ENCODE assay signal across 8 cellular contexts in genomic region chrX:149503446-149503845, GRCh38. TPM values are rescaled to one million over a fixed set of nuclear protein-coding genes. Genes with fewer than 3 reads are reported as not detected.
DNase-seq lines count a peak whose midpoint lies in the region; ATAC-seq, FAIRE-seq and TF ChIP-seq lines count a peak whose summit lies in the region.
"Not testable (repeated sequence)": the region's sequence is repeated elsewhere in the genome, so short reads cannot be mapped to it uniquely, and the experiment has no call there.

No MANE protein-coding gene starts in this region.

- not testable (repeated sequence) for TF ChIP-seq POLR2A in GM12891 (IDR thresholded peaks at IDR 0.05; ENCODE audit: low read depth, low read length); endothelial cell of umbilical vein (IDR thresholded peaks at IDR 0.05; ENCODE audit: low read depth, low read length)

- not testable (repeated sequence) for H3K9ac ChIP-seq in HUES48 (ENCODE audit: low read depth, low read length); endothelial cell of umbilical vein (replicated peaks; ENCODE audit: extremely low read depth, insufficient read depth, low read length); neural cell (ENCODE audit: low read length)

- H3K9me3 Mint-ChIP-seq in activated T-cell treated with anti-CD3 and anti-CD28 coated beads, Interleukin-2, amount 50 U/mL, for 4 hours; stimulated activated naive CD8-positive, alpha-beta T cell treated with anti-CD3 and anti-CD28 coated beads, Interleukin-15, amount 100 ng/mL, for 72 hours: not testable (repeated sequence)

- H3K27me3 ChIP-seq in HUES48 (ENCODE audit: control insufficient read depth, insufficient read depth, low read length); endothelial cell of umbilical vein (ENCODE audit: control insufficient read depth in 2 of 2, insufficient read depth in 2 of 2, low read length in 2 of 2); neural cell (ENCODE audit: insufficient read depth, low read depth, low read length): not testable (repeated sequence)

- intact Hi-C loops in endothelial cell of umbilical vein (cut with micrococcal nuclease): loop anchor here (10.0 kb wide), 1 partner anchor 431 kb away; the partner anchor contains the start of gene EOLA2

- H4K20me1 ChIP-seq in endothelial cell of umbilical vein (replicated peaks; ENCODE audit: control insufficient read depth, extremely low read depth, insufficient read depth, low read length); neural cell (ENCODE audit: insufficient read depth): not testable (repeated sequence)

- not testable (repeated sequence) for H2AFZ ChIP-seq in endothelial cell of umbilical vein (ENCODE audit: low read depth, low read length); neural cell (ENCODE audit: low read depth, low read length)

- H3K4me2 ChIP-seq in endothelial cell of umbilical vein (ENCODE audit: insufficient read depth, low read length); neural cell (ENCODE audit: low read length): not testable (repeated sequence)

- H3F3A ChIP-seq in neural cell (ENCODE audit: insufficient read depth, low read length, poor library complexity, severe bottlenecking): not testable (repeated sequence)

- H3K36me3 Mint-ChIP-seq in activated T-cell treated with anti-CD3 and anti-CD28 coated beads, Interleukin-2, amount 50 U/mL, for 4 hours (ENCODE audit: insufficient read depth): not testable (repeated sequence)

- not testable (repeated sequence) for H3K4me1 ChIP-seq in HUES48 (ENCODE audit: control insufficient read depth, insufficient read depth, low read length)
- H3K4me1 ChIP-seq in endothelial cell of umbilical vein (ENCODE audit: control insufficient read depth, extremely low read depth, insufficient read depth, low read length): peaks cover 17% of the 10 kb centered on the region

- FAIRE-seq in GM12891 (lab: Jason Lieb, UNC) (peak; percentile 100), endothelial cell of umbilical vein (lab: Jason Lieb, UNC) (peak; percentile 100)

- CTCF ChIA-PET in endothelial cell of umbilical vein (lab: Charles Lee): interaction anchor here (0.6 kb wide), 1 partner anchor 32 kb away, joined by 3 read pairs; no protein-coding TSS in a partner anchor

- H3K27me3 Mint-ChIP-seq in activated T-cell treated with anti-CD3 and anti-CD28 coated beads, Interleukin-2, amount 50 U/mL, for 4 hours (ENCODE audit: low read depth); stimulated activated naive CD8-positive, alpha-beta T cell treated with anti-CD3 and anti-CD28 coated beads, Interleukin-15, amount 100 ng/mL, for 72 hours: not testable (repeated sequence)

- H3K36me3 ChIP-seq in HUES48 (ENCODE audit: control insufficient read depth, insufficient read depth, low read length): peaks cover 16% of the 10 kb centered on the region
- not testable (repeated sequence) for H3K36me3 ChIP-seq in endothelial cell of umbilical vein (ENCODE audit: control insufficient read depth in 2 of 2, extremely low read depth in 1 of 2, insufficient read depth in 2 of 2, low read length in 2 of 2); neural cell (ENCODE audit: insufficient read depth, low read length)

- not testable (repeated sequence) for H3K79me2 ChIP-seq in endothelial cell of umbilical vein (ENCODE audit: control insufficient read depth, insufficient read depth, low read length); neural cell (replicated peaks; ENCODE audit: insufficient read depth, low read length)

- not testable (repeated sequence) for TF ChIP-seq CTCF in endothelial cell of umbilical vein (IDR thresholded peaks at IDR 0.05; ENCODE audit: extremely low read depth in 1 of 2, insufficient read depth in 1 of 2, low read depth in 1 of 2, low read length in 2 of 2); neural cell (IDR thresholded peaks at IDR 0.05; ENCODE audit: poor library complexity, severe bottlenecking)

- H3K4me3 ChIP-seq in HUES48 (ENCODE audit: low read depth, low read length); endothelial cell of umbilical vein (replicated peaks in 1 of 3; ENCODE audit: insufficient read depth in 1 of 3, low read depth in 1 of 3, low read length in 3 of 3): not testable (repeated sequence)
- H3K4me3 ChIP-seq in neural cell (ENCODE audit: low read length): peak overlapping the region; percentile 72

- dilution Hi-C loops in endothelial cell of umbilical vein (cut with MboI; ENCODE audit: extremely low pct_ligation_motif_present, low sequenced_read_pairs): not testable (repeated sequence)

- peak; percentile 74 for ATAC-seq in activated T-cell treated with anti-CD3 and anti-CD28 coated beads, Interleukin-2, amount 50 U/mL, for 4 hours
- peak; percentile 70 for ATAC-seq in stimulated activated naive CD8-positive, alpha-beta T cell treated with anti-CD3 and anti-CD28 coated beads, Interleukin-15, amount 100 ng/mL, for 72 hours

- POLR2A ChIA-PET in endothelial cell of umbilical vein (lab: Charles Lee): not testable (repeated sequence)

- H3K27ac ChIP-seq in HUES48 (ENCODE audit: low read depth, low read length): peak overlapping the region; percentile 51
- H3K27ac ChIP-seq in endothelial cell of umbilical vein (ENCODE audit: insufficient read depth, low read depth, low read length): peak overlapping the region; percentile 44
- not testable (repeated sequence) for H3K27ac ChIP-seq in neural cell (ENCODE audit: low read length)

- peaks cover 15% of the 10 kb centered on the region for H3K9me3 ChIP-seq in HUES48 (ENCODE audit: control insufficient read depth, insufficient read depth, low read length)
- not testable (repeated sequence) for H3K9me3 ChIP-seq in endothelial cell of umbilical vein (replicated peaks; ENCODE audit: control insufficient read depth, insufficient read depth, low read length); neural cell (ENCODE audit: low read length)

- peak overlapping the region; percentile 95 for H3K4me3 Mint-ChIP-seq in activated T-cell treated with anti-CD3 and anti-CD28 coated beads, Interleukin-2, amount 50 U/mL, for 4 hours
- peak overlapping the region; percentile 92 to 99 for H3K4me3 Mint-ChIP-seq in stimulated activated naive CD8-positive, alpha-beta T cell treated with anti-CD3 and anti-CD28 coated beads, Interleukin-15, amount 100 ng/mL, for 72 hours

- peaks cover 42% of the 10 kb centered on the region for H3K4me1 Mint-ChIP-seq in activated T-cell treated with anti-CD3 and anti-CD28 coated beads, Interleukin-2, amount 50 U/mL, for 4 hours (ENCODE audit: low read depth)
- peaks cover 52% of the 10 kb centered on the region for H3K4me1 Mint-ChIP-seq in stimulated activated naive CD8-positive, alpha-beta T cell treated with anti-CD3 and anti-CD28 coated beads, Interleukin-15, amount 100 ng/mL, for 72 hours

- peak overlapping the region in 1 of 2 donors; percentile 57 for H3K27ac Mint-ChIP-seq in stimulated activated naive CD8-positive, alpha-beta T cell treated with anti-CD3 and anti-CD28 coated beads, Interleukin-15, amount 100 ng/mL, for 72 hours

- not testable (repeated sequence) for BruUV-seq in endothelial cell of umbilical vein (replicated peaks; lab: Mats Ljungman, UMichigan)

- not testable (repeated sequence) for DNase-seq in GM12891 (ENCODE audit: insufficient read length, low spot score)
- DNase-seq in H4 (ENCODE audit: low spot score) (peak; percentile 54), SHP77 treated with DMSO at 0.1 percent for 48 hours (lab: John Stamatoyannopoulos, UW) (peak; percentile 15), endothelial cell of umbilical vein (ENCODE audit: low read depth, low spot score) (peak; percentile 31)
- peak; percentile 47 for DNase-seq in activated T-cell treated with anti-CD3 and anti-CD28 coated beads, Interleukin-2, amount 50 U/mL, for 4 hours
- DNase-seq in stimulated activated naive CD8-positive, alpha-beta T cell treated with anti-CD3 and anti-CD28 coated beads, Interleukin-15, amount 100 ng/mL, for 72 hours: peak; percentile 43 to 77

- TF ChIP-seq EP300 in neural cell (conservative IDR thresholded peaks at IDR 0.05; ENCODE audit: poor library complexity, severe bottlenecking): not testable (repeated sequence)

- H3K9me1 ChIP-seq in endothelial cell of umbilical vein (replicated peaks; ENCODE audit: control insufficient read depth, extremely low read depth, insufficient read depth, low read length): not testable (repeated sequence)

- not testable (repeated sequence) for H3K9me2 ChIP-seq in neural cell (ENCODE audit: insufficient read depth, low read length)

- TF ChIP-seq RAD21 in neural cell (conservative IDR thresholded peaks at IDR 0.05): not testable (repeated sequence)

RNA-seq across cellular contexts. Expression of gene IDS, which starts 1.7 kb away (rescaled TPM):
- 28.3 TPM for polyA plus RNA-seq in GM12891 (2012; ENCODE audit: low read depth, missing spikeins)
- 67.1 and 75.1 TPM in 2 replicates for total RNA-seq in H4 (2014; rRNA removed; shearing (Covaris generic))
- total RNA-seq in activated T-cell treated with anti-CD3 and anti-CD28 coated beads, Interleukin-2, amount 50 U/mL, for 4 hours: 10 to 100 TPM; 37.1 to 46.1 (median 38.7) TPM
- 35.2 and 42.2 TPM in 2 replicates for total RNA-seq in endothelial cell of umbilical vein
- polyA plus RNA-seq in endothelial cell of umbilical vein: 42.9 and 44.0 TPM in 2 replicates
- polyA plus RNA-seq in endothelial cell of umbilical vein (2011; cell fraction: cytosol; rRNA removed): 41.1 and 42.8 TPM in 2 replicates
- 44.1 and 46.1 TPM in 2 replicates for polyA plus RNA-seq in endothelial cell of umbilical vein (2011; cell fraction: nucleus; rRNA removed)
- polyA plus RNA-seq in endothelial cell of umbilical vein (2012): 39.4 and 43.7 TPM in 2 replicates
- 56.8 and 73.5 TPM in 2 replicates for polyA minus RNA-seq in endothelial cell of umbilical vein
- polyA minus RNA-seq in endothelial cell of umbilical vein (2011; cell fraction: cytosol; rRNA and poly(A)+ RNA removed): 4.5 TPM
- polyA minus RNA-seq in endothelial cell of umbilical vein (2011; cell fraction: nucleus; rRNA and poly(A)+ RNA removed): 27.7 and 31.7 TPM in 2 replicates
- polyA plus RNA-seq in neural cell: 52.0 and 65.0 TPM in 2 replicates
- polyA minus RNA-seq in neural cell: 109 and 145 TPM in 2 replicates

RNA-seq across cellular contexts. Expression of gene EOLA1, which starts 37.4 kb away (rescaled TPM):
- 24.4 TPM for polyA plus RNA-seq in GM12891 (2012; ENCODE audit: low read depth, missing spikeins)
- total RNA-seq in H4 (2014; rRNA removed; shearing (Covaris generic)): 15.7 and 22.0 TPM in 2 replicates
- total RNA-seq in activated T-cell treated with anti-CD3 and anti-CD28 coated beads, Interleukin-2, amount 50 U/mL, for 4 hours: 10 to 100 TPM; 21.7 to 40.9 (median 22.6) TPM
- 17.5 and 24.6 TPM in 2 replicates for total RNA-seq in endothelial cell of umbilical vein
- polyA plus RNA-seq in endothelial cell of umbilical vein (11.2 and 12.5 TPM in 2 replicates), neural cell (31.1 and 51.9 TPM in 2 replicates)
- polyA plus RNA-seq in endothelial cell of umbilical vein (2011; cell fraction: cytosol; rRNA removed): 15.1 and 15.8 TPM in 2 replicates
- 19.6 and 20.0 TPM in 2 replicates for polyA plus RNA-seq in endothelial cell of umbilical vein (2011; cell fraction: nucleus; rRNA removed)
- polyA plus RNA-seq in endothelial cell of umbilical vein (2012): 14.8 and 17.0 TPM in 2 replicates
- polyA minus RNA-seq in endothelial cell of umbilical vein (7.6 and 10.8 TPM in 2 replicates), neural cell (25.1 and 26.3 TPM in 2 replicates)
- 9.3 TPM for polyA minus RNA-seq in endothelial cell of umbilical vein (2011; cell fraction: cytosol; rRNA and poly(A)+ RNA removed)
- 8.3 and 12.3 TPM in 2 replicates for polyA minus RNA-seq in endothelial cell of umbilical vein (2011; cell fraction: nucleus; rRNA and poly(A)+ RNA removed)

RNA-seq across cellular contexts. Expression of gene HSFX3, which starts 46.3 kb away (rescaled TPM):
- not detected for polyA plus RNA-seq in GM12891 (2012; ENCODE audit: low read depth, missing spikeins)
- not detected in 2 replicates for total RNA-seq in H4 (2014; rRNA removed; shearing (Covaris generic))
- total RNA-seq in activated T-cell treated with anti-CD3 and anti-CD28 coated beads, Interleukin-2, amount 50 U/mL, for 4 hours: not detected
- not detected in 2 replicates for total RNA-seq in endothelial cell of umbilical vein
- polyA plus RNA-seq in endothelial cell of umbilical vein (not detected in 2 replicates), neural cell (not detected in 2 replicates)
- not detected in 2 replicates for polyA plus RNA-seq in endothelial cell of umbilical vein (2011; cell fraction: cytosol; rRNA removed)
- not detected in 2 replicates for polyA plus RNA-seq in endothelial cell of umbilical vein (2011; cell fraction: nucleus; rRNA removed)
- not detected in 2 replicates for polyA plus RNA-seq in endothelial cell of umbilical vein (2012)
- polyA minus RNA-seq in endothelial cell of umbilical vein (not detected in 2 replicates), neural cell (not detected in 2 replicates)
- not detected for polyA minus RNA-seq in endothelial cell of umbilical vein (2011; cell fraction: cytosol; rRNA and poly(A)+ RNA removed)
- polyA minus RNA-seq in endothelial cell of umbilical vein (2011; cell fraction: nucleus; rRNA and poly(A)+ RNA removed): not detected in 2 replicates
